Comparison of ENCODE assay signal across 19 cellular contexts in genomic region chr11:4102711-4103110, GRCh38.
"Had no signal": no experiment of that assay in that cellular context is flagged by ENCODE, and none has a peak within 500 bp of the region (broad histone marks: within the 10 kb centered on the region; RNA-seq: fewer than 3 reads in every experiment).

No MANE protein-coding gene starts in this region.

- H3K27me3 ChIP-seq: heart left ventricle, pancreas, right atrium auricular region, spleen, upper lobe of left lung had no signal

- ATAC-seq: heart left ventricle, left ventricle myocardium superior, pancreas, psoas muscle had no signal

- H3K9me3 Mint-ChIP-seq: activated CD4-positive, alpha-beta T cell treated with anti-CD3 and anti-CD28 coated beads, Interleukin-2, amount 10 ng/mL, durations not matched to agents 7 days and 5 days; endodermal cell; nephron had no signal

- H3K4me3 ChIP-seq: coronary artery, heart left ventricle, pancreas, psoas muscle, right atrium auricular region, spleen, upper lobe of left lung had no signal

- H3K27ac ChIP-seq: coronary artery, epithelial cell of prostate, heart left ventricle, pancreas, psoas muscle, right atrium auricular region, spleen, upper lobe of left lung had no signal

- H3K4me3 Mint-ChIP-seq: activated CD4-positive, alpha-beta T cell treated with anti-CD3 and anti-CD28 coated beads, Interleukin-2, amount 10 ng/mL, durations not matched to agents 7 days and 5 days; endodermal cell; nephron had no signal

- H3K27me3 Mint-ChIP-seq: activated CD4-positive, alpha-beta T cell treated with anti-CD3 and anti-CD28 coated beads, Interleukin-2, amount 10 ng/mL, durations not matched to agents 7 days and 5 days had no signal

- H3K27ac Mint-ChIP-seq: activated CD4-positive, alpha-beta T cell treated with anti-CD3 and anti-CD28 coated beads, Interleukin-2, amount 10 ng/mL, durations not matched to agents 7 days and 5 days; endodermal cell; nephron had no signal

- H3K4me1 ChIP-seq: heart left ventricle, right atrium auricular region, upper lobe of left lung had no signal

- DNase-seq: activated CD4-positive, alpha-beta T cell treated with anti-CD3 and anti-CD28 coated beads, Interleukin-2, amount 10 ng/mL, durations not matched to agents 7 days and 5 days; activated T-cell treated with anti-CD3 and anti-CD28 coated beads, Interleukin-2, amount 50 U/mL, for 1 hour; amygdala; cerebellar nuclear complex; endodermal cell; heart left ventricle; left ventricle myocardium superior; pancreas; psoas muscle; spleen; stimulated activated CD4-positive, alpha-beta T cell treated with anti-CD3 and anti-CD28 coated beads, Interleukin-4, amount 100 ng/mL, for 1 hour; stimulated activated naive CD4-positive, alpha-beta T cell treated with Interleukin-2 at 50 U/mL for 16 hours; SW 1271; T-helper 9 cell; upper lobe of left lung had no signal

- H3K9me3 ChIP-seq: heart left ventricle, pancreas, psoas muscle, right atrium auricular region, spleen, upper lobe of left lung had no signal
